Comparison of ENCODE assay signal across 1 cellular context in genomic region chr10:3763035-3763456, GRCh38.
TF ChIP-seq lines count a peak whose summit lies in the region.

No MANE protein-coding gene starts in this region.

TF ChIP-seq in K562, 482 proteins besides CTCF, POLR2A, EP300 and RAD21 (continued from another document):
- TF ChIP-seq, protein P1, sequence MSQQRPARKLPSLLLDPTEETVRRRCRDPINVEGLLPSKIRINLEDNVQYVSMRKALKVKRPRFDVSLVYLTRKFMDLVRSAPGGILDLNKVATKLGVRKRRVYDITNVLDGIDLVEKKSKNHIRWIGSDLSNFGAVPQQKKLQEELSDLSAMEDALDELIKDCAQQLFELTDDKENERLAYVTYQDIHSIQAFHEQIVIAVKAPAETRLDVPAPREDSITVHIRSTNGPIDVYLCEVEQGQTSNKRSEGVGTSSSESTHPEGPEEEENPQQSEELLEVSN (IDR thresholded peaks at IDR 0.05; ENCODE audit: borderline replicate concordance in 1 of 2, extremely low read depth in 1 of 2, insufficient read depth in 1 of 2, insufficient read length in 1 of 2, low read depth in 1 of 2, low read length in 1 of 2, poor library complexity in 1 of 2, severe bottlenecking in 1 of 2), result peak in 1 of 2 experiments; percentile 28
- TF ChIP-seq CBFA2T2 (conservative IDR thresholded peaks at IDR 0.05), result peak; percentile 19
- no peak for TF ChIP-seq SMARCC2 (IDR thresholded peaks at IDR 0.05; ENCODE audit: low read depth)
- TF ChIP-seq EGR1 (conservative IDR thresholded peaks at IDR 0.05), result peak; percentile 95
- TF ChIP-seq XRCC4 (IDR thresholded peaks at IDR 0.05; ENCODE audit: extremely low read depth, insufficient read depth, insufficient read length), result no peak
- TF ChIP-seq KAT2B (IDR thresholded peaks at IDR 0.05; ENCODE audit: low read depth, low read length), result no peak
- TF ChIP-seq ZNF778 (CRISPR knock-in tag; IDR thresholded peaks at IDR 0.05), result no peak
- TF ChIP-seq SMARCA4 (IDR thresholded peaks at IDR 0.05), result 0 out of 2 replicates have a peak, but pooled peaks have one; percentile 51
- TF ChIP-seq, protein P2, sequence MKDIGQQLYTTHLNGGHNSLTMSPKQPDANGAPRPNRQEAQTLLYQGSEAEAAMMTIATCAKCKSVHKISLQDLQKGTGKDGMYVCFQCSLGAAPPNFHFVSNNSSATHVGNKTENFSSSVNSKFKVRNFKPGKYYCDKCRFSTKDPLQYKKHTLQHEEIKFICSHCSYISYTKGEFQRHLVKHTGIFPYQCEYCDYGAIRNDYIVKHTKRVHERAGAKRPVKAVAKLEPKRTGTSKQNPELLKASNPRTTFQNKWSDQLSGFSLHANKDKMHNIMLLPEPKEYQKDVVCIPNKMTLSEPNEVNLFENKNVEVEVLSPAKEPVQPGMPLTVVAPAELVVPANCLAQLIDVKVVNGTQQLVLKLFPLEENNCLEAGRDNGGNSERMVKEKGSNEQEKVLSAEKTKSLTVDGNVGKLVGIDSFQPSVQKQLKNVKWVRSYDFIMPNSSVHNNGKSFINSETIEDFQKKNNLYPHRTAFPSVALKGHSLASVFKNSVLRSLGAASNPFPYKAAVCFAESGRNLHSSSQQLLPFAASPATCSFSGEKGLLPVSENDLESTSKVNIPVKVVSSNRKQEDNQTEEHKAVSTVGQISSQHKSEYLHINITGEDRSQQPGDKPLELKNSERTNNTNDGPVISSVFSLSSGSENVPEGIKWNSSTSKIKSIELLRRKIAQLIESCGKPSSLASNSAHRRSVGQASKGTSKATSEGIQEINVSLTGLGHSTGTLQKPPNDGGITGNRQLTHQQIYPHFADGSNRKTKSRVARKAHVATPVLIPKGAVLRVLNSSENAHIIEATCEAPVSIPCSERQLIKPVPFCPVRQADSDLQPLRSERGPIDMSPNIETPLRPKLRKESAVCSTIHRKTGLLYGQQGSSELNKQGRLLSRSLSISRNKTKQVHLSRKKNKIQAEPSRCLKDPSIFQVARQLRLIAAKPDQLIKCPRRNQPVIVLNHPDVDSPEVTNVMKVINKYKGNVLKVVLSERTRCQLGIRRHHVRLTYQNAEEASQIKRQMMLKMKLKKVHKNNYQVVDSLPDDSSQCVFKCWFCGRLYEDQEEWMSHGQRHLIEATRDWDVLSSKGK (CRISPR knock-in tag; IDR thresholded peaks at IDR 0.05), result no peak
- TF ChIP-seq, protein P3, sequence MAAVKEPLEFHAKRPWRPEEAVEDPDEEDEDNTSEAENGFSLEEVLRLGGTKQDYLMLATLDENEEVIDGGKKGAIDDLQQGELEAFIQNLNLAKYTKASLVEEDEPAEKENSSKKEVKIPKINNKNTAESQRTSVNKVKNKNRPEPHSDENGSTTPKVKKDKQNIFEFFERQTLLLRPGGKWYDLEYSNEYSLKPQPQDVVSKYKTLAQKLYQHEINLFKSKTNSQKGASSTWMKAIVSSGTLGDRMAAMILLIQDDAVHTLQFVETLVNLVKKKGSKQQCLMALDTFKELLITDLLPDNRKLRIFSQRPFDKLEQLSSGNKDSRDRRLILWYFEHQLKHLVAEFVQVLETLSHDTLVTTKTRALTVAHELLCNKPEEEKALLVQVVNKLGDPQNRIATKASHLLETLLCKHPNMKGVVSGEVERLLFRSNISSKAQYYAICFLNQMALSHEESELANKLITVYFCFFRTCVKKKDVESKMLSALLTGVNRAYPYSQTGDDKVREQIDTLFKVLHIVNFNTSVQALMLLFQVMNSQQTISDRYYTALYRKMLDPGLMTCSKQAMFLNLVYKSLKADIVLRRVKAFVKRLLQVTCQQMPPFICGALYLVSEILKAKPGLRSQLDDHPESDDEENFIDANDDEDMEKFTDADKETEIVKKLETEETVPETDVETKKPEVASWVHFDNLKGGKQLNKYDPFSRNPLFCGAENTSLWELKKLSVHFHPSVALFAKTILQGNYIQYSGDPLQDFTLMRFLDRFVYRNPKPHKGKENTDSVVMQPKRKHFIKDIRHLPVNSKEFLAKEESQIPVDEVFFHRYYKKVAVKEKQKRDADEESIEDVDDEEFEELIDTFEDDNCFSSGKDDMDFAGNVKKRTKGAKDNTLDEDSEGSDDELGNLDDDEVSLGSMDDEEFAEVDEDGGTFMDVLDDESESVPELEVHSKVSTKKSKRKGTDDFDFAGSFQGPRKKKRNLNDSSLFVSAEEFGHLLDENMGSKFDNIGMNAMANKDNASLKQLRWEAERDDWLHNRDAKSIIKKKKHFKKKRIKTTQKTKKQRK (IDR thresholded peaks at IDR 0.05; ENCODE audit: borderline replicate concordance, low read depth, low read length), result no peak
- no peak for TF ChIP-seq HDAC3 (IDR thresholded peaks at IDR 0.05; ENCODE audit: borderline replicate concordance, partially characterized antibody)
- peak; percentile 29; the same call in 1 of the 2 replicates for TF ChIP-seq RNF2 (IDR thresholded peaks at IDR 0.05)
- TF ChIP-seq POU5F1 (IDR thresholded peaks at IDR 0.05; ENCODE audit: borderline replicate concordance, low read depth, low read length, partially characterized antibody), result no peak
- TF ChIP-seq MAFG (tag; conservative IDR thresholded peaks at IDR 0.05), result no peak
- TF ChIP-seq NEUROD1 (IDR thresholded peaks at IDR 0.05; ENCODE audit: borderline replicate concordance, low read depth, low read length, partially characterized antibody), result no peak
- TF ChIP-seq ZNF263 (CRISPR knock-in tag; IDR thresholded peaks at IDR 0.05; ENCODE audit: borderline replicate concordance), result no peak
- TF ChIP-seq MTA2 (IDR thresholded peaks at IDR 0.05; ENCODE audit: low read depth), result no peak
- TF ChIP-seq ETV1 (tag; conservative IDR thresholded peaks at IDR 0.05; ENCODE audit: low read depth), result peak; percentile 75
- no peak for TF ChIP-seq CREB3L1 (IDR thresholded peaks at IDR 0.05; ENCODE audit: borderline replicate concordance, low read depth)
- TF ChIP-seq CBX2 (IDR thresholded peaks at IDR 0.05; ENCODE audit: insufficient read depth, low read length, poor library complexity, severe bottlenecking), result no peak
- no peak for TF ChIP-seq ZNF76 (CRISPR knock-in tag; IDR thresholded peaks at IDR 0.05; ENCODE audit: borderline replicate concordance)
- TF ChIP-seq HOXB6 (CRISPR knock-in tag; IDR thresholded peaks at IDR 0.05; ENCODE audit: borderline replicate concordance), result no peak
- 0 out of 2 replicates have a peak, but pooled peaks have one; percentile 62 for TF ChIP-seq MYNN (IDR thresholded peaks at IDR 0.05)
- no peak for TF ChIP-seq MYNN (CRISPR knock-in tag; IDR thresholded peaks at IDR 0.05)
- TF ChIP-seq PKNOX1 (IDR thresholded peaks at IDR 0.05), result no peak
- no peak for TF ChIP-seq RBM22 (IDR thresholded peaks at IDR 0.05; ENCODE audit: low read depth, low read length, poor library complexity, severe bottlenecking)
- TF ChIP-seq ZBTB1 (CRISPR knock-in tag; IDR thresholded peaks at IDR 0.05; ENCODE audit: borderline replicate concordance, low read depth), result no peak
- peak; percentile 46; the same call in 1 of the 2 replicates for TF ChIP-seq MYC (IDR thresholded peaks at IDR 0.05; ENCODE audit: low read depth, low read length)
- no peak for TF ChIP-seq MYC (CRISPR knock-in tag; IDR thresholded peaks at IDR 0.05; ENCODE audit: borderline replicate concordance, low read depth)
- 0 out of 4 replicates have a peak, but pooled peaks of 1 of the 2 experiments have one; percentile 15 for TF ChIP-seq NRF1 (conservative IDR thresholded peaks at IDR 0.05 in 1 of 2, IDR thresholded peaks at IDR 0.05 in 1 of 2)
- TF ChIP-seq HMG20A (CRISPR knock-in tag; conservative IDR thresholded peaks at IDR 0.05), result no peak
- no peak for TF ChIP-seq TCF3 (CRISPR knock-in tag; IDR thresholded peaks at IDR 0.05)
- TF ChIP-seq NCOR1 (IDR thresholded peaks at IDR 0.05), result no peak
